ENCODE assay signal across 26 cellular contexts in genomic region chr9:90059436-90059835, GRCh38.
"Had no signal": no experiment of that assay in that cellular context is flagged by ENCODE, and none has a peak within 500 bp of the region (broad histone marks: within the 10 kb centered on the region; RNA-seq: fewer than 3 reads in every experiment).

No MANE protein-coding gene starts in this region.

- H3K4me1 ChIP-seq: left ventricle myocardium inferior, transverse colon, upper lobe of left lung, vagina had no signal

- DNase-seq: hippocampal formation; kidney; left ventricle myocardium inferior; naive thymus-derived CD8-positive, alpha-beta T cell; occipital lobe; ovary; right cardiac atrium; stimulated activated CD4-positive, alpha-beta T cell treated with anti-CD3 and anti-CD28 coated beads, Interleukin-12 subunit alpha, Interleukin-12 subunit beta, amount 100 ng/mL, for 4 hours; stimulated activated CD4-positive, alpha-beta T cell treated with anti-CD3 and anti-CD28 coated beads, Interleukin-15, amount 100 ng/mL, for 24 hours; stimulated activated CD4-positive, alpha-beta T cell treated with anti-CD3 and anti-CD28 coated beads, Interleukin-2, amount 100 ng/mL, for 24 hours; stimulated activated CD4-positive, alpha-beta T cell treated with anti-CD3 and anti-CD28 coated beads, Interleukin-4, amount 100 ng/mL, for 1 hour; stimulated activated naive B cell treated with anti-CD40 and anti-IgM and Interleukin-4, amounts not matched to agents 10 μg/mL and 1 μg/mL and 100 μg/mL, for 72 hours; stimulated activated naive CD8-positive, alpha-beta T cell treated with anti-CD3 and anti-CD28 coated beads, Interleukin-15, Interleukin-2, amounts not matched to agents 100 U/mL and 50 U/mL, for 24 hours; stomach; testis; thyroid gland; transverse colon; upper lobe of left lung had no signal

- H3K27ac Mint-ChIP-seq: naive thymus-derived CD8-positive, alpha-beta T cell; nephron; progenitor cell of endocrine pancreas; stimulated activated naive B cell treated with anti-CD40 and anti-IgM and Interleukin-4, amounts not matched to agents 10 μg/mL and 1 μg/mL and 100 μg/mL, for 72 hours had no signal

- H3K9me3 ChIP-seq: left ventricle myocardium inferior, neutrophil, ovary, stomach, testis, thyroid gland, transverse colon, upper lobe of left lung, vagina had no signal

- H3K4me3 Mint-ChIP-seq: naive thymus-derived CD8-positive, alpha-beta T cell; nephron; neural crest cell; stimulated activated naive B cell treated with anti-CD40 and anti-IgM and Interleukin-4, amounts not matched to agents 10 μg/mL and 1 μg/mL and 100 μg/mL, for 72 hours had no signal

- H3K27ac ChIP-seq: left ventricle myocardium inferior, neutrophil, ovary, skin epidermis, stomach, testis, thyroid gland, transverse colon, upper lobe of left lung, vagina had no signal

- ATAC-seq: naive thymus-derived CD8-positive, alpha-beta T cell; right cardiac atrium; sciatic nerve; stimulated activated naive B cell treated with anti-CD40 and anti-IgM and Interleukin-4, amounts not matched to agents 10 μg/mL and 1 μg/mL and 100 μg/mL, for 72 hours; stimulated activated naive CD8-positive, alpha-beta T cell treated with anti-CD3 and anti-CD28 coated beads, Interleukin-15, Interleukin-2, amounts not matched to agents 100 U/mL and 50 U/mL, for 24 hours had no signal

- H3K9me3 Mint-ChIP-seq: naive thymus-derived CD8-positive, alpha-beta T cell had no signal

- H3K4me3 ChIP-seq: left ventricle myocardium inferior, lung, ovary, skin epidermis, stomach, testis, thyroid gland, transverse colon, upper lobe of left lung, vagina had no signal

- H3K27me3 ChIP-seq: neutrophil, ovary, stomach, testis, thyroid gland, transverse colon, upper lobe of left lung, vagina had no signal

- H3K36me3 ChIP-seq: left ventricle myocardium inferior, neutrophil, ovary, stomach, thyroid gland, transverse colon, upper lobe of left lung, vagina had no signal

- H3K4me1 Mint-ChIP-seq: naive thymus-derived CD8-positive, alpha-beta T cell; neural crest cell; stimulated activated naive B cell treated with anti-CD40 and anti-IgM and Interleukin-4, amounts not matched to agents 10 μg/mL and 1 μg/mL and 100 μg/mL, for 72 hours had no signal
